15 cellular contexts compared by ENCODE assay signal in genomic region chr3:23201154-23201838, GRCh38. TPM values are rescaled to one million over a fixed set of nuclear protein-coding genes. Genes with fewer than 3 reads are reported as not detected.
DNase-seq lines count a peak whose midpoint lies in the region; ATAC-seq and TF ChIP-seq lines count a peak whose summit lies in the region.
"Had no signal": no experiment of that assay in that cellular context is flagged by ENCODE, and none has a peak within 500 bp of the region (broad histone marks: within the 10 kb centered on the region; RNA-seq: fewer than 3 reads in every experiment).

No MANE protein-coding gene starts in this region.

- H3K4me3 ChIP-seq in fibroblast of pulmonary artery (replicated peaks; ENCODE audit: low read depth, low read length) = no peak overlapping the region

- peaks cover 23% of the 10 kb centered on the region for H3K27me3 Mint-ChIP-seq in activated T-cell treated with anti-CD3 and anti-CD28 coated beads, Interleukin-2, amount 50 U/mL, for 4 hours (ENCODE audit: low read depth)
- peaks cover 18% of the 10 kb centered on the region for H3K27me3 Mint-ChIP-seq in activated T-cell treated with anti-CD3 and anti-CD28 coated beads, Interleukin-2, amount 50 U/mL, for 72 hours (ENCODE audit: low read depth)
- H3K27me3 Mint-ChIP-seq in activated CD8-positive, alpha-beta T cell treated with anti-CD3 and anti-CD28 coated beads, Interleukin-2, amount 10 ng/mL, durations not matched to agents 7 days and 5 days (ENCODE audit: low read depth) = peaks cover 20% of the 10 kb centered on the region
- H3K27me3 Mint-ChIP-seq in stimulated activated naive B cell treated with anti-CD40 and anti-IgM and Interleukin-4, amounts not matched to agents 10 μg/mL and 1 μg/mL and 100 μg/mL, for 72 hours = no peaks in the 10 kb centered on the region

- no peak for ATAC-seq in activated T-cell treated with anti-CD3 and anti-CD28 coated beads, Interleukin-2, amount 50 U/mL, for 4 hours
- no peak for ATAC-seq in activated T-cell treated with anti-CD3 and anti-CD28 coated beads, Interleukin-2, amount 50 U/mL, for 72 hours (replicated peaks in 1 of 2)
- no peak for ATAC-seq in activated CD8-positive, alpha-beta T cell treated with anti-CD3 and anti-CD28 coated beads, Interleukin-2, amount 10 ng/mL, durations not matched to agents 7 days and 5 days
- ATAC-seq in stimulated activated naive B cell treated with anti-CD40 and anti-IgM and Interleukin-4, amounts not matched to agents 10 μg/mL and 1 μg/mL and 100 μg/mL, for 72 hours (replicated peaks) = no peak
- ATAC-seq in GM21526 (IDR thresholded peaks at IDR 0.05; ENCODE audit: low FRiP score, unreplicated experiment) (no peak), HG03342 (IDR thresholded peaks at IDR 0.05; ENCODE audit: unreplicated experiment) (no peak)

- CTCF ChIA-PET in activated CD8-positive, alpha-beta T cell treated with anti-CD3 and anti-CD28 coated beads, Interleukin-2, amount 10 ng/mL, durations not matched to agents 7 days and 5 days (lab: Charles Lee) = no interaction called here

- peaks cover 22% of the 10 kb centered on the region for H3K4me1 Mint-ChIP-seq in activated T-cell treated with anti-CD3 and anti-CD28 coated beads, Interleukin-2, amount 50 U/mL, for 4 hours (ENCODE audit: low read depth)
- peaks cover 18% of the 10 kb centered on the region for H3K4me1 Mint-ChIP-seq in activated T-cell treated with anti-CD3 and anti-CD28 coated beads, Interleukin-2, amount 50 U/mL, for 72 hours (ENCODE audit: low read depth)
- peaks cover 18% of the 10 kb centered on the region for H3K4me1 Mint-ChIP-seq in activated CD8-positive, alpha-beta T cell treated with anti-CD3 and anti-CD28 coated beads, Interleukin-2, amount 10 ng/mL, durations not matched to agents 7 days and 5 days (ENCODE audit: low read depth)
- peaks cover 18 to 32% of the 10 kb centered on the region in 2 donors for H3K4me1 Mint-ChIP-seq in stimulated activated naive B cell treated with anti-CD40 and anti-IgM and Interleukin-4, amounts not matched to agents 10 μg/mL and 1 μg/mL and 100 μg/mL, for 72 hours

- POLR2A ChIA-PET in activated CD8-positive, alpha-beta T cell treated with anti-CD3 and anti-CD28 coated beads, Interleukin-2, amount 10 ng/mL, durations not matched to agents 7 days and 5 days (lab: Charles Lee) = no interaction called here

- H3K4me3 Mint-ChIP-seq in activated T-cell treated with anti-CD3 and anti-CD28 coated beads, Interleukin-2, amount 50 U/mL, for 4 hours = peak overlapping the region; percentile 79
- peak overlapping the region in 1 of 2 donors; percentile 0 for H3K4me3 Mint-ChIP-seq in activated T-cell treated with anti-CD3 and anti-CD28 coated beads, Interleukin-2, amount 50 U/mL, for 72 hours
- peak overlapping the region; percentile 0 for H3K4me3 Mint-ChIP-seq in activated CD8-positive, alpha-beta T cell treated with anti-CD3 and anti-CD28 coated beads, Interleukin-2, amount 10 ng/mL, durations not matched to agents 7 days and 5 days
- H3K4me3 Mint-ChIP-seq in stimulated activated naive B cell treated with anti-CD40 and anti-IgM and Interleukin-4, amounts not matched to agents 10 μg/mL and 1 μg/mL and 100 μg/mL, for 72 hours = peak overlapping the region in 1 of 2 donors; percentile 1

- H3K9me3 Mint-ChIP-seq in activated T-cell treated with anti-CD3 and anti-CD28 coated beads, Interleukin-2, amount 50 U/mL, for 4 hours = no peaks in the 10 kb centered on the region
- no peaks in the 10 kb centered on the region for H3K9me3 Mint-ChIP-seq in activated T-cell treated with anti-CD3 and anti-CD28 coated beads, Interleukin-2, amount 50 U/mL, for 72 hours
- H3K9me3 Mint-ChIP-seq in activated CD8-positive, alpha-beta T cell treated with anti-CD3 and anti-CD28 coated beads, Interleukin-2, amount 10 ng/mL, durations not matched to agents 7 days and 5 days (ENCODE audit: insufficient read depth) = no peaks in the 10 kb centered on the region
- no peaks in the 10 kb centered on the region for H3K9me3 Mint-ChIP-seq in stimulated activated naive B cell treated with anti-CD40 and anti-IgM and Interleukin-4, amounts not matched to agents 10 μg/mL and 1 μg/mL and 100 μg/mL, for 72 hours

- DNase-seq in activated T-cell treated with anti-CD3 and anti-CD28 coated beads, Interleukin-2, amount 50 U/mL, for 4 hours = no peak
- no peak for DNase-seq in activated T-cell treated with anti-CD3 and anti-CD28 coated beads, Interleukin-2, amount 50 U/mL, for 72 hours
- DNase-seq in activated CD8-positive, alpha-beta T cell treated with anti-CD3 and anti-CD28 coated beads, Interleukin-2, amount 10 ng/mL, durations not matched to agents 7 days and 5 days = no peak
- DNase-seq in fibroblast of pulmonary artery (ENCODE audit: low read depth) = peak; percentile 39
- no peak for DNase-seq in stimulated activated naive B cell treated with anti-CD40 and anti-IgM and Interleukin-4, amounts not matched to agents 10 μg/mL and 1 μg/mL and 100 μg/mL, for 72 hours
- no peak for DNase-seq in NCI-H510A treated with DMSO at 0.1 percent for 48 hours (lab: John Stamatoyannopoulos, UW)
- DNase-seq: amniotic stem cell; H7; mammary epithelial cell; Peyer's patch; stimulated activated CD4-positive, alpha-beta T cell treated with anti-CD3 and anti-CD28 coated beads, Interleukin-2, amount 100 ng/mL, for 48 hours; transverse colon; WERI-Rb-1 had no signal

- H3K36me3 Mint-ChIP-seq in activated T-cell treated with anti-CD3 and anti-CD28 coated beads, Interleukin-2, amount 50 U/mL, for 4 hours (ENCODE audit: insufficient read depth) = peaks cover 1% of the 10 kb centered on the region
- peaks cover 0 to 7% of the 10 kb centered on the region in 2 donors for H3K36me3 Mint-ChIP-seq in activated T-cell treated with anti-CD3 and anti-CD28 coated beads, Interleukin-2, amount 50 U/mL, for 72 hours (ENCODE audit: insufficient read depth in 2 of 2)
- H3K36me3 Mint-ChIP-seq in activated CD8-positive, alpha-beta T cell treated with anti-CD3 and anti-CD28 coated beads, Interleukin-2, amount 10 ng/mL, durations not matched to agents 7 days and 5 days (ENCODE audit: low read depth) = no peaks in the 10 kb centered on the region
- H3K36me3 Mint-ChIP-seq in stimulated activated naive B cell treated with anti-CD40 and anti-IgM and Interleukin-4, amounts not matched to agents 10 μg/mL and 1 μg/mL and 100 μg/mL, for 72 hours = peaks cover 0 to 5% of the 10 kb centered on the region in 2 donors

- no peak for TF ChIP-seq CTCF in fibroblast of pulmonary artery (IDR thresholded peaks at IDR 0.05; ENCODE audit: low read length, missing control alignments)

- no peak overlapping the region for H3K27ac Mint-ChIP-seq in activated T-cell treated with anti-CD3 and anti-CD28 coated beads, Interleukin-2, amount 50 U/mL, for 72 hours
- H3K27ac Mint-ChIP-seq in activated CD8-positive, alpha-beta T cell treated with anti-CD3 and anti-CD28 coated beads, Interleukin-2, amount 10 ng/mL, durations not matched to agents 7 days and 5 days = no peak overlapping the region
- H3K27ac Mint-ChIP-seq in stimulated activated naive B cell treated with anti-CD40 and anti-IgM and Interleukin-4, amounts not matched to agents 10 μg/mL and 1 μg/mL and 100 μg/mL, for 72 hours = peak overlapping the region; percentile 78

RNA-seq across cellular contexts. Expression of gene UBE2E2, which starts 1.8 kb away (rescaled TPM):
- 10 to 100 TPM in 2 of 3 donors, 1 to 10 TPM in 1; 8.7 to 11.5 (median 10.4) TPM for total RNA-seq in activated T-cell treated with anti-CD3 and anti-CD28 coated beads, Interleukin-2, amount 50 U/mL, for 4 hours
- 10 to 100 TPM; 11.8 to 11.9 TPM for total RNA-seq in activated T-cell treated with anti-CD3 and anti-CD28 coated beads, Interleukin-2, amount 50 U/mL, for 72 hours
- 10 to 100 TPM; 11.3 to 11.8 TPM for total RNA-seq in activated CD8-positive, alpha-beta T cell treated with anti-CD3 and anti-CD28 coated beads, Interleukin-2, amount 10 ng/mL, durations not matched to agents 7 days and 5 days
